ENCODE assay signal across 18 cellular contexts in genomic region chr7:79553811-79554555, GRCh38.
A peak's percentile ranks its signal among the peaks of the same experiment; 100 is the strongest.
DNase-seq lines count a peak whose midpoint lies in the region; ATAC-seq, FAIRE-seq and TF ChIP-seq lines count a peak whose summit lies in the region.
"Had no signal": no experiment of that assay in that cellular context is flagged by ENCODE, and none has a peak within 500 bp of the region (broad histone marks: within the 10 kb centered on the region; RNA-seq: fewer than 3 reads in every experiment).

No MANE protein-coding gene starts in this region.

- no peaks in the 10 kb centered on the region for H4K20me1 ChIP-seq in H1 (replicated peaks in 1 of 2; ENCODE audit: control insufficient read depth in 1 of 2, insufficient read depth in 2 of 2, low read length in 2 of 2)
- H4K20me1 ChIP-seq: BLaER1 treated with 17β-estradiol and CSF1 and Interleukin-3, amounts not matched to agents 10 nM and 100 nM had no signal

- no peaks in the 10 kb centered on the region for H3K23me2 ChIP-seq in H1 (ENCODE audit: low read depth, low read length)

- no peak overlapping the region for H2BK120ac ChIP-seq in H1 (replicated peaks; ENCODE audit: low read depth, low read length)

- H3K4me3 Mint-ChIP-seq in Calu3 (ENCODE audit: low read depth, unreplicated experiment) (no peak overlapping the region), nephron progenitor cell (no peak overlapping the region)
- H3K4me3 Mint-ChIP-seq: activated CD8-positive, alpha-beta memory T cell treated with anti-CD3 and anti-CD28 coated beads, Interleukin-2, amount 10 ng/mL, durations not matched to agents 7 days and 5 days; brain had no signal

- no peak for TF ChIP-seq EP300 in H1 (IDR thresholded peaks at IDR 0.05; ENCODE audit: borderline replicate concordance in 1 of 2, low read depth in 2 of 2, low read length in 2 of 2)

- WGBS in H1 (ENCODE audit: extremely low coverage in 1 of 2, insufficient coverage in 1 of 2, insufficient read length in 1 of 2, insufficient replicate concordance in 2 of 2, low coverage in 1 of 2, low lambda C conversion rate in 2 of 2, missing lambda C conversion rate in 1 of 2), 2 experiments, result 93% methylated on average over 6 of the region's 6 CpGs; no CpG with 5 or more reads in 1 of the 2 experiments

- H3K27ac ChIP-seq in H1 (ENCODE audit: low read depth, low read length), result no peak overlapping the region
- H3K27ac ChIP-seq: BLaER1 treated with 17β-estradiol and CSF1 and Interleukin-3, amounts not matched to agents 10 nM and 100 nM; stomach had no signal

- no peak overlapping the region for H2BK20ac ChIP-seq in H1 (ENCODE audit: low read length)

- H2AK5ac ChIP-seq in H1 (ENCODE audit: low read depth, low read length), result no peak overlapping the region

- no peak for ATAC-seq in GM19397 (IDR thresholded peaks at IDR 0.05; ENCODE audit: unreplicated experiment)
- ATAC-seq: activated CD8-positive, alpha-beta memory T cell treated with anti-CD3 and anti-CD28 coated beads, Interleukin-2, amount 10 ng/mL, durations not matched to agents 7 days and 5 days had no signal

- H4K8ac ChIP-seq in H1 (ENCODE audit: extremely low read depth, insufficient read depth, low read length), result no peak overlapping the region

- H3K4me1 Mint-ChIP-seq in Calu3 (ENCODE audit: low read depth, unreplicated experiment) (no peaks in the 10 kb centered on the region), nephron progenitor cell (no peaks in the 10 kb centered on the region)
- H3K4me1 Mint-ChIP-seq: activated CD8-positive, alpha-beta memory T cell treated with anti-CD3 and anti-CD28 coated beads, Interleukin-2, amount 10 ng/mL, durations not matched to agents 7 days and 5 days; brain had no signal

- no peak for TF ChIP-seq POLR2A in H1 (IDR thresholded peaks at IDR 0.05; ENCODE audit: control extremely low read depth in 1 of 2, low read depth in 2 of 2, low read length in 2 of 2)

- H3K14ac ChIP-seq in H1 (ENCODE audit: insufficient read length), result no peak overlapping the region

- H2BK12ac ChIP-seq in H1 (ENCODE audit: low read depth, low read length), result no peak overlapping the region

- H2BK5ac ChIP-seq in H1 (ENCODE audit: low read depth, low read length), result no peak overlapping the region

- H2BK15ac ChIP-seq in H1 (ENCODE audit: low read length), result no peak overlapping the region

- no peaks in the 10 kb centered on the region for H3K79me2 ChIP-seq in H1 (ENCODE audit: control insufficient read depth in 1 of 2, insufficient read depth in 2 of 2, low read length in 2 of 2)

- POLR2A ChIA-PET in H1 (lab: Charles Lee; ENCODE audit: partially characterized antibody), result no interaction called here

- no peaks in the 10 kb centered on the region for H3K27me3 ChIP-seq in H1 (replicated peaks in 1 of 4; ENCODE audit: control insufficient read depth in 3 of 4, extremely low read depth in 1 of 4, insufficient read depth in 3 of 4, low read length in 3 of 4)
- H3K27me3 ChIP-seq: BLaER1 treated with 17β-estradiol and CSF1 and Interleukin-3, amounts not matched to agents 10 nM and 100 nM; stomach had no signal

- no peak overlapping the region for H3K4ac ChIP-seq in H1 (replicated peaks; ENCODE audit: insufficient read length, low read depth, low read length)

- H3K23ac ChIP-seq in H1 (ENCODE audit: insufficient read length), result no peak overlapping the region

- no peak overlapping the region for H3K4me2 ChIP-seq in H1 (ENCODE audit: insufficient read depth in 1 of 2, low read depth in 2 of 2, low read length in 2 of 2)
- H3K4me2 ChIP-seq: BLaER1 treated with 17β-estradiol and CSF1 and Interleukin-3, amounts not matched to agents 10 nM and 100 nM had no signal

- H3K9ac ChIP-seq in H1 (replicated peaks in 1 of 4; ENCODE audit: extremely low read depth in 1 of 4, low read depth in 3 of 4, low read length in 3 of 4), result no peak overlapping the region
- H3K9ac ChIP-seq: BLaER1 treated with 17β-estradiol and CSF1 and Interleukin-3, amounts not matched to agents 10 nM and 100 nM had no signal

- H3K27me3 Mint-ChIP-seq in Calu3 (ENCODE audit: unreplicated experiment) (no peaks in the 10 kb centered on the region), nephron progenitor cell (ENCODE audit: low read depth, poor library complexity) (no peaks in the 10 kb centered on the region)
- H3K27me3 Mint-ChIP-seq: activated CD8-positive, alpha-beta memory T cell treated with anti-CD3 and anti-CD28 coated beads, Interleukin-2, amount 10 ng/mL, durations not matched to agents 7 days and 5 days; brain had no signal

- no peaks in the 10 kb centered on the region for H3K79me1 ChIP-seq in H1 (ENCODE audit: low read depth, low read length)

- H3K36me3 Mint-ChIP-seq in Calu3 (ENCODE audit: insufficient read depth, unreplicated experiment) (no peaks in the 10 kb centered on the region), nephron progenitor cell (ENCODE audit: low read depth) (no peaks in the 10 kb centered on the region)
- H3K36me3 Mint-ChIP-seq: activated CD8-positive, alpha-beta memory T cell treated with anti-CD3 and anti-CD28 coated beads, Interleukin-2, amount 10 ng/mL, durations not matched to agents 7 days and 5 days; brain had no signal

- TF ChIP-seq CTCF in Calu3 (IDR thresholded peaks at IDR 0.05; ENCODE audit: unreplicated experiment) (no peak), H1 (IDR thresholded peaks at IDR 0.05; ENCODE audit: control extremely low read depth in 1 of 3, insufficient read depth in 1 of 3, low read depth in 1 of 3, low read length in 3 of 3) (no peak), nephron progenitor cell (IDR thresholded peaks at IDR 0.05) (no peak)

- H4K5ac ChIP-seq in H1 (ENCODE audit: insufficient read length, low read depth, low read length), result no peak overlapping the region

- H3K18ac ChIP-seq in H1 (ENCODE audit: extremely low read depth, low read length), result no peak overlapping the region

- H3K4me1 ChIP-seq in H1 (replicated peaks in 1 of 4; ENCODE audit: control insufficient read depth in 3 of 4, insufficient read depth in 4 of 4, low read length in 3 of 4), result no peaks in the 10 kb centered on the region
- H3K4me1 ChIP-seq: BLaER1 treated with 17β-estradiol and CSF1 and Interleukin-3, amounts not matched to agents 10 nM and 100 nM; stomach had no signal

- H3K9me3 Mint-ChIP-seq in Calu3 (ENCODE audit: low read depth, unreplicated experiment) (peaks cover 3% of the 10 kb centered on the region), nephron progenitor cell (no peaks in the 10 kb centered on the region)

- no peak for DNase-seq in Calu3
- peak; percentile 32 for DNase-seq in LoVo (ENCODE audit: low spot score)
- DNase-seq in H1 (ENCODE audit: low read depth in 1 of 2, low spot score in 2 of 2), result no peak
- DNase-seq in nephron progenitor cell, result no peak
- no peak for DNase-seq in D341Med (ENCODE audit: low spot score)
- DNase-seq in NCI-H774 (lab: John Stamatoyannopoulos, UW), result no peak
- DNase-seq in kidney glomerular epithelial cell (lab: John Stamatoyannopoulos, UW), result no peak
- DNase-seq: activated CD4-positive, CD25-positive, alpha-beta regulatory T cell; activated CD8-positive, alpha-beta memory T cell treated with anti-CD3 and anti-CD28 coated beads, Interleukin-2, amount 10 ng/mL, durations not matched to agents 7 days and 5 days; activated naive CD4-positive, alpha-beta T cell; midbrain; nucleus accumbens; small intestine; stomach had no signal

- no peak overlapping the region for H3K56ac ChIP-seq in H1 (replicated peaks; ENCODE audit: insufficient read length, low read depth, low read length)

- no peaks in the 10 kb centered on the region for H3K9me3 ChIP-seq in H1 (ENCODE audit: insufficient read depth in 2 of 2, low read depth in 1 of 2, low read length in 1 of 2)
- H3K9me3 ChIP-seq: BLaER1 treated with 17β-estradiol and CSF1 and Interleukin-3, amounts not matched to agents 10 nM and 100 nM; stomach had no signal

- CTCF ChIA-PET in Calu3 (lab: Charles Lee), result interaction anchor here (0.6 kb wide), 1 partner anchor 1503 kb away, joined by 3 read pairs; no protein-coding TSS in a partner anchor
- CTCF ChIA-PET in H1 (lab: Charles Lee; ENCODE audit: partially characterized antibody), result no interaction called here

- H3K27ac Mint-ChIP-seq in Calu3 (ENCODE audit: unreplicated experiment), result peak overlapping the region; percentile 37
- peak overlapping the region; percentile 17 for H3K27ac Mint-ChIP-seq in nephron progenitor cell
- H3K27ac Mint-ChIP-seq: activated CD8-positive, alpha-beta memory T cell treated with anti-CD3 and anti-CD28 coated beads, Interleukin-2, amount 10 ng/mL, durations not matched to agents 7 days and 5 days; brain had no signal

- 0 out of 2 replicates have a peak overlapping the region, but pooled peaks have one; percentile 12 for H2AFZ ChIP-seq in H1 (ENCODE audit: low read length)

- intact Hi-C loops in Calu3 (cut with micrococcal nuclease; ENCODE audit: unreplicated experiment), result no loop called here

- no peak overlapping the region for H4K91ac ChIP-seq in H1 (replicated peaks; ENCODE audit: insufficient read length, low read length)

- BruUV-seq in Calu3 (replicated peaks; lab: Mats Ljungman, UMichigan), result no TSS peak

- no peaks in the 10 kb centered on the region for H3K36me3 ChIP-seq in H1 (ENCODE audit: control insufficient read depth in 2 of 4, insufficient read depth in 4 of 4, low read length in 3 of 4)
- H3K36me3 ChIP-seq: BLaER1 treated with 17β-estradiol and CSF1 and Interleukin-3, amounts not matched to agents 10 nM and 100 nM; stomach had no signal

- no peak for TF ChIP-seq RAD21 in H1 (IDR thresholded peaks at IDR 0.05 in 1 of 2, conservative IDR thresholded peaks at IDR 0.05 in 1 of 2; ENCODE audit: low read depth in 2 of 2, low read length in 2 of 2)

- no peak for FAIRE-seq in H1 (lab: Jason Lieb, UNC)
- FAIRE-seq: islet of Langerhans, small intestine had no signal

- H3K4me3 ChIP-seq in H1 (ENCODE audit: extremely low read depth in 1 of 4, insufficient read depth in 2 of 4, low read depth in 3 of 4, low read length in 4 of 4), result no peak overlapping the region
- H3K4me3 ChIP-seq: BLaER1 treated with 17β-estradiol and CSF1 and Interleukin-3, amounts not matched to agents 10 nM and 100 nM; stomach had no signal

TF ChIP-seq in H1, 55 proteins besides CTCF, POLR2A, EP300 and RAD21 (continues in another document):
- TF ChIP-seq SP2 (IDR thresholded peaks at IDR 0.05; ENCODE audit: low read length), result no peak
- no peak for TF ChIP-seq SIX5 (IDR thresholded peaks at IDR 0.05; ENCODE audit: low read depth, low read length)
- TF ChIP-seq JUND (IDR thresholded peaks at IDR 0.05; ENCODE audit: low read length), result no peak
- no peak for TF ChIP-seq JUN (IDR thresholded peaks at IDR 0.05; ENCODE audit: low read depth, low read length)
- TF ChIP-seq ATF2 (IDR thresholded peaks at IDR 0.05; ENCODE audit: low read length), result no peak
